1 cellular context compared by ENCODE assay signal in genomic region chr3:12424635-12425319, GRCh38.
TF ChIP-seq lines count a peak whose summit lies in the region.

No MANE protein-coding gene starts in this region.

TF ChIP-seq in GM23338, 12 proteins besides CTCF, POLR2A, EP300 and RAD21 (continued from another document):
- TF ChIP-seq REST (IDR thresholded peaks at IDR 0.05; ENCODE audit: unreplicated experiment): no peak
